ENCODE assay signal across 1 cellular context in the genomic region with DNA sequence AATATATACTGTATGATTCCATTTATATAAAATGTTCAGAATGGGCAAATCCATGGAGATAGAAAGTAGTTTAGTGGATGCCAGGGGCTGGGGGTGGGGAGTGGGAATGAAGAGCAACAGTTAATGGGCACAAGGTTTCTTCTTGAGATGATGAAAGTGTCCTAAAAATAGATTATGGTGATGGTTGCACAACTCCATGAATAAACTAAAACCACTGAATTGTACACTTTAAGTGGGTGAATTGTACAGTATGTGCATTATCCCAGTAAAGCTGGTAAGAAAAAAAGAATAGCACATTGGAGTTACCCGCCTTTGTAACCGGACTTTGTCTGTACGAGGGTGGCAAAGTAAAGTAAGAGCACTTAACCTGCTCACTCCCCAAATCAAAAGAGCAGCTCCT.
A peak's percentile ranks its signal among the peaks of the same experiment; 100 is the strongest.
TF ChIP-seq lines count a peak whose summit lies in the region.

No MANE protein-coding gene starts in this region.

TF ChIP-seq in K562, 482 proteins besides CTCF, POLR2A, EP300 and RAD21:
- no peak for TF ChIP-seq HDAC3 (IDR thresholded peaks at IDR 0.05; ENCODE audit: borderline replicate concordance, partially characterized antibody)
- no peak for TF ChIP-seq CEBPG (CRISPR knock-in tag; IDR thresholded peaks at IDR 0.05)
- TF ChIP-seq CEBPG (tag; conservative IDR thresholded peaks at IDR 0.05 in 1 of 2, IDR thresholded peaks at IDR 0.05 in 1 of 2): peak; percentile 32 to 39; a peak in 3 of 4 replicates
- no peak for TF ChIP-seq CHCHD3 (CRISPR knock-in tag; IDR thresholded peaks at IDR 0.05)
TF ChIP-seq in K562: peak in this region for 1.
